Comparison of ENCODE assay signal across 22 cellular contexts in genomic region chr10:102863660-102864059, GRCh38. TPM values are rescaled to one million over a fixed set of nuclear protein-coding genes. Genes with fewer than 3 reads are reported as not detected.
"Had no signal": no experiment of that assay in that cellular context is flagged by ENCODE, and none has a peak within 500 bp of the region (broad histone marks: within the 10 kb centered on the region; RNA-seq: fewer than 3 reads in every experiment).

No MANE protein-coding gene starts in this region.

- H3K4me2 ChIP-seq: hepatocyte had no signal

- H2AFZ ChIP-seq: hepatocyte had no signal

- DNase-seq: activated CD4-positive, alpha-beta T cell treated with anti-CD3 and anti-CD28 coated beads, Interleukin-2, amount 50 U/mL, for 1 hour; activated CD8-positive, alpha-beta memory T cell treated with anti-CD3 and anti-CD28 coated beads for 24 hours; activated naive CD4-positive, alpha-beta T cell treated with anti-CD3 and anti-CD28 coated beads for 36 hours; activated naive CD8-positive, alpha-beta T cell treated with anti-CD3 and anti-CD28 coated beads, Interleukin-2, amount 50 U/mL, for 24 hours; esophagus squamous epithelium; stimulated activated CD4-positive, alpha-beta T cell treated with anti-CD3 and anti-CD28 coated beads, Interleukin-1b, Interleukin-23, amount 100 ng/mL, for 48 hours; stimulated activated naive CD8-positive, alpha-beta T cell treated with anti-CD3 and anti-CD28 coated beads, Interleukin-15, amount 100 ng/mL, for 72 hours; SW 1271 had no signal

- H3K9me3 ChIP-seq: esophagus squamous epithelium had no signal

- H3K79me2 ChIP-seq: hepatocyte had no signal

- H3K27ac ChIP-seq: esophagus squamous epithelium, hepatocyte had no signal

- ATAC-seq: activated naive CD8-positive, alpha-beta T cell treated with anti-CD3 and anti-CD28 coated beads, Interleukin-2, amount 50 U/mL, for 24 hours; sciatic nerve; stimulated activated naive CD8-positive, alpha-beta T cell treated with anti-CD3 and anti-CD28 coated beads, Interleukin-15, amount 100 ng/mL, for 72 hours had no signal

- FAIRE-seq: colon, TTC549 had no signal

- H3K4me3 ChIP-seq: esophagus squamous epithelium, hepatocyte had no signal

- H3K27me3 ChIP-seq: esophagus squamous epithelium, hepatocyte had no signal

RNA-seq across cellular contexts. Expression of gene CYP17A1, which starts 26.4 kb away (rescaled TPM):
- total RNA-seq: activated naive CD4-positive, alpha-beta T cell treated with anti-CD3 and anti-CD28 coated beads for 36 hours; activated T-helper 1 cell treated with anti-CD3 and anti-CD28 coated beads, Interleukin-12 subunit alpha, Interleukin-12 subunit beta, Interleukin-2, Interleukin-4 antibody, amounts not matched to agents 30 ng/mL and 10 ng/mL and 1 ng/mL, durations not matched to agents 14 hours and 24 hours and 36 hours; cardiac septum; esophagus squamous epithelium; fibroblast of villous mesenchyme; glomerular endothelial cell; hepatocyte; kidney epithelial cell; mesenteric fat pad; pulmonary artery endothelial cell; T-helper 2 cell treated with Interferon-gamma antibody and Interleukin-4, amounts not matched to agents 100 ng/mL and 5 ng/mL, for 36 hours; temporal lobe had no signal
- polyA plus RNA-seq: hepatocyte, neural cell had no signal
